Comparison of ENCODE assay signal across 23 cellular contexts in the genomic region with DNA sequence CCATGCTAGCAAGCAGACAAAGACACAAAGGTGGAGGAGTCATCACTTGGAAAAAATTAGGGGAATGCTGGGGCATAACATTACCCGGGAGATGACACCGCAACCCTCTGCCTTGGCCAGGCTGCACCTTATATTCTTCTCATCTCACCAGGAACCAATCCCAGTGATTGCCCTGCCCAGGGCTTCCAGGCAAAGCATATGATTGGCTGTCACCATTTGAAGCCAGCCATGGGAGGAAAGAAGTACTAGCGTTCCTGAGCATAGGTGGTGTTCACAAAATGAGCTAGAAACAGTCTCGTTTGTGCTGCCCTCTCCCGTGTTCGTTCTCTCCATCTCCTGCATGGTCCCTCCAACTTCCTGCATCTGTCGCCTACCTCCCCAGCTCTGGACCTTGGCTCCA. TPM values are rescaled to one million over a fixed set of nuclear protein-coding genes. Genes with fewer than 3 reads are reported as not detected.
A peak's percentile ranks its signal among the peaks of the same experiment; 100 is the strongest.
DNase-seq lines count a peak whose midpoint lies in the region; ATAC-seq, FAIRE-seq and TF ChIP-seq lines count a peak whose summit lies in the region.
"Had no signal": no experiment of that assay in that cellular context is flagged by ENCODE, and none has a peak within 500 bp of the region (broad histone marks: within the 10 kb centered on the region; RNA-seq: fewer than 3 reads in every experiment).

No MANE protein-coding gene starts in this region.

- H3K27me3 ChIP-seq in HepG2 (ENCODE audit: control insufficient read depth in 1 of 2, insufficient read depth in 2 of 2, low read length in 2 of 2) = peaks cover 4 to 8% of the 10 kb centered on the region in 2 experiments; a peak in 2 of 5 replicates
- H3K27me3 ChIP-seq in right lobe of liver = no peaks in the 10 kb centered on the region
- peaks cover 0 to 2% of the 10 kb centered on the region in 2 donors for H3K27me3 ChIP-seq in small intestine (ENCODE audit: control insufficient read depth in 2 of 2, insufficient read depth in 2 of 2, low read length in 2 of 2)
- H3K27me3 ChIP-seq: BLaER1 had no signal

- ATAC-seq in HepG2 = peak; percentile 8; the same call in 1 of the 3 replicates
- no peak for ATAC-seq in right lobe of liver
- peak; percentile 14; the same call in 1 of the 2 replicates for ATAC-seq in WTC11
- no peak for ATAC-seq in natural killer cell treated with Interleukin-12 subunit alpha and Interleukin-12 subunit beta and Interleukin-15 and Interleukin-18, amount 100 ng/mL, for 72 hours

- no peak overlapping the region for H3K4me3 Mint-ChIP-seq in WTC11
- no peak overlapping the region for H3K4me3 Mint-ChIP-seq in natural killer cell treated with Interleukin-12 subunit alpha and Interleukin-12 subunit beta and Interleukin-15 and Interleukin-18, amount 100 ng/mL, for 72 hours
- H3K4me3 Mint-ChIP-seq: CD4-positive, alpha-beta memory T cell; HFFc6 had no signal

- H3K79me2 ChIP-seq in HepG2 (ENCODE audit: insufficient read depth, low read length) = no peaks in the 10 kb centered on the region

- 19% methylated on average over 7 of the region's 7 CpGs for WGBS in HepG2 (ENCODE audit: low lambda C conversion rate)
- WGBS in right lobe of liver (ENCODE audit: insufficient coverage, low coverage, low lambda C conversion rate, missing lambda C conversion rate) = 70% methylated on average over 4 of the region's 7 CpGs
- 57 to 83% (median 73%) methylated on average over 7 of the region's 7 CpGs for WGBS in small intestine, 3 donors

- H3K9me3 ChIP-seq in HepG2 (ENCODE audit: low read length) = no peaks in the 10 kb centered on the region
- no peaks in the 10 kb centered on the region for H3K9me3 ChIP-seq in right lobe of liver
- no peaks in the 10 kb centered on the region for H3K9me3 ChIP-seq in small intestine (ENCODE audit: control insufficient read depth, low read depth)
- H3K9me3 ChIP-seq: BLaER1 had no signal

- 0 out of 2 replicates have a peak overlapping the region, but pooled peaks have one; percentile 2 for H3K4me2 ChIP-seq in HepG2 (ENCODE audit: low read depth, low read length)
- H3K4me2 ChIP-seq: BLaER1 had no signal

- no peaks in the 10 kb centered on the region for H4K20me1 ChIP-seq in HepG2 (ENCODE audit: insufficient read depth, low read length)
- H4K20me1 ChIP-seq: BLaER1 had no signal

- H3K27me3 Mint-ChIP-seq in WTC11 (ENCODE audit: low read depth) = peaks cover 12% of the 10 kb centered on the region
- H3K27me3 Mint-ChIP-seq in natural killer cell treated with Interleukin-12 subunit alpha and Interleukin-12 subunit beta and Interleukin-15 and Interleukin-18, amount 100 ng/mL, for 72 hours = peaks cover 7 to 11% of the 10 kb centered on the region in 2 donors

- TF ChIP-seq EP300 in HepG2 (IDR thresholded peaks at IDR 0.05; ENCODE audit: low read depth in 2 of 2, low read length in 2 of 2) (no peak), HepG2 (CRISPR knock-in tag; IDR thresholded peaks at IDR 0.05; ENCODE audit: borderline replicate concordance) (no peak)

- no peak overlapping the region for H2AFZ ChIP-seq in HepG2 (ENCODE audit: low read length)
- H2AFZ ChIP-seq: GM23248 had no signal

- intact Hi-C loops in HepG2 (cut with micrococcal nuclease; ENCODE audit: unreplicated experiment) = no loop called here
- intact Hi-C loops in right lobe of liver (cut with DNase I) = loop anchor here in 1 of 2 donors (10.0 kb wide), 1 partner anchor 50 kb away; no protein-coding TSS in a partner anchor

- peaks cover 13% of the 10 kb centered on the region for H3K4me1 Mint-ChIP-seq in WTC11
- no peaks in the 10 kb centered on the region for H3K4me1 Mint-ChIP-seq in natural killer cell treated with Interleukin-12 subunit alpha and Interleukin-12 subunit beta and Interleukin-15 and Interleukin-18, amount 100 ng/mL, for 72 hours (ENCODE audit: low read depth in 2 of 2)
- H3K4me1 Mint-ChIP-seq: CD14-positive monocyte; CD4-positive, alpha-beta memory T cell had no signal

- H3K27ac Mint-ChIP-seq in WTC11 = no peak overlapping the region
- H3K27ac Mint-ChIP-seq in natural killer cell treated with Interleukin-12 subunit alpha and Interleukin-12 subunit beta and Interleukin-15 and Interleukin-18, amount 100 ng/mL, for 72 hours = no peak overlapping the region
- H3K27ac Mint-ChIP-seq: CD4-positive, alpha-beta memory T cell; HFFc6 had no signal

- H3K4me1 ChIP-seq in HepG2 (ENCODE audit: insufficient read depth, low read length) (peaks cover 28% of the 10 kb centered on the region), right lobe of liver (no peaks in the 10 kb centered on the region), small intestine (ENCODE audit: control insufficient read depth in 2 of 2, insufficient read depth in 1 of 2, low read depth in 1 of 2, low read length in 1 of 2) (no peaks in the 10 kb centered on the region)

- TF ChIP-seq CTCF in HepG2 (CRISPR knock-in tag; IDR thresholded peaks at IDR 0.05) = no peak
- no peak for TF ChIP-seq CTCF in right lobe of liver (IDR thresholded peaks at IDR 0.05)
- TF ChIP-seq CTCF in WTC11 (IDR thresholded peaks at IDR 0.05) = no peak
- no peak for TF ChIP-seq CTCF in epithelial cell of esophagus (IDR thresholded peaks at IDR 0.05; ENCODE audit: insufficient read depth, low read depth, low read length, missing control alignments)

- TF ChIP-seq POLR2A in HepG2 (IDR thresholded peaks at IDR 0.05; ENCODE audit: insufficient read depth in 1 of 2, low read depth in 2 of 2, low read length in 2 of 2) (no peak), right lobe of liver (IDR thresholded peaks at IDR 0.05) (no peak)

- H3K27ac ChIP-seq in HepG2 (ENCODE audit: extremely low read length, insufficient read depth, low read length) (no peak overlapping the region), right lobe of liver (no peak overlapping the region), small intestine (ENCODE audit: low read depth in 1 of 2, low read length in 1 of 2) (no peak overlapping the region)
- H3K27ac ChIP-seq: BLaER1, GM23248 had no signal

- H3K36me3 Mint-ChIP-seq in WTC11 = peaks cover 15% of the 10 kb centered on the region
- no peaks in the 10 kb centered on the region for H3K36me3 Mint-ChIP-seq in natural killer cell treated with Interleukin-12 subunit alpha and Interleukin-12 subunit beta and Interleukin-15 and Interleukin-18, amount 100 ng/mL, for 72 hours
- H3K36me3 Mint-ChIP-seq: CD14-positive monocyte; CD4-positive, alpha-beta memory T cell had no signal

- H3K9me3 Mint-ChIP-seq in WTC11 = peaks cover 21% of the 10 kb centered on the region
- no peaks in the 10 kb centered on the region for H3K9me3 Mint-ChIP-seq in natural killer cell treated with Interleukin-12 subunit alpha and Interleukin-12 subunit beta and Interleukin-15 and Interleukin-18, amount 100 ng/mL, for 72 hours
- H3K9me3 Mint-ChIP-seq: CD14-positive monocyte; CD4-positive, alpha-beta memory T cell; HFFc6 had no signal

- CTCF ChIA-PET in HepG2 (lab: Yijun Ruan, JAX; ENCODE audit: low intra/inter-chr PET ratio, low total read pairs) = no interaction called here
- CTCF ChIA-PET in WTC11 (lab: Charles Lee) = interaction anchor here (1.1 to 1.2 kb wide), 2 partner anchors 29 to 82 kb away, joined by 3 read pairs; partner anchors contain the start of gene TEKT5

- no peak for TF ChIP-seq RAD21 in HepG2 (CRISPR knock-in tag; IDR thresholded peaks at IDR 0.05)

- no TSS peak for BruUV-seq in HepG2 (replicated peaks; lab: Mats Ljungman, UMichigan)

- H3K36me3 ChIP-seq in HepG2 (replicated peaks in 1 of 2; ENCODE audit: control insufficient read depth in 1 of 2, insufficient read depth in 2 of 2, low read length in 2 of 2) (no peaks in the 10 kb centered on the region), right lobe of liver (no peaks in the 10 kb centered on the region), small intestine (ENCODE audit: control insufficient read depth in 2 of 2, insufficient read depth in 2 of 2, low read length in 2 of 2) (no peaks in the 10 kb centered on the region)
- H3K36me3 ChIP-seq: BLaER1 had no signal

- DNase-seq in HepG2 (ENCODE audit: low spot score) (no peak), right lobe of liver (no peak), WTC11 (ENCODE audit: low spot score) (no peak), epithelial cell of esophagus (ENCODE audit: low read depth) (peak; percentile 9), cerebellum (ENCODE audit: low spot score) (no peak), small intestine (no peak)
- DNase-seq in activated CD8-positive, alpha-beta memory T cell treated with anti-CD3 and anti-CD28 coated beads, Interleukin-2, amount 50 U/mL, for 48 hours = no peak
- DNase-seq in natural killer cell treated with Interleukin-12 subunit alpha and Interleukin-12 subunit beta and Interleukin-15 and Interleukin-18, amount 100 ng/mL, for 72 hours (ENCODE audit: low spot score) = no peak
- DNase-seq: 8988T; Calu3; CD4-positive, alpha-beta memory T cell; DND-41; EL; GM23248; HCEC 1CT; HFFc6 had no signal

- FAIRE-seq in HepG2 (lab: Jason Lieb, UNC) (no peak), small intestine (lab: Jason Lieb, UNC) (no peak)
- FAIRE-seq: GM12891, H54, HTR-8/SVneo had no signal

- POLR2A ChIA-PET in HepG2 (lab: Yijun Ruan, JAX) = no interaction called here
- POLR2A ChIA-PET in WTC11 (lab: Charles Lee) = no interaction called here

- H3K9ac ChIP-seq in HepG2 (ENCODE audit: insufficient read depth, low read depth, low read length) = no peak overlapping the region
- H3K9ac ChIP-seq: BLaER1, GM23248 had no signal

- no peak overlapping the region for H3K4me3 ChIP-seq in HepG2 (replicated peaks in 1 of 3; ENCODE audit: insufficient read depth in 1 of 3, low read depth in 2 of 3, low read length in 3 of 3)
- no peak overlapping the region for H3K4me3 ChIP-seq in right lobe of liver
- no peak overlapping the region for H3K4me3 ChIP-seq in epithelial cell of esophagus (ENCODE audit: low read length)
- H3K4me3 ChIP-seq in small intestine (ENCODE audit: low read depth in 1 of 2, low read length in 2 of 2) = no peak overlapping the region
- H3K4me3 ChIP-seq: BLaER1, GM23248 had no signal

- in situ Hi-C loops in HepG2 (cut with HindIII; ENCODE audit: extremely low pct_ligation_motif_present, low pct_unique_long_range_greater_than_20kb) = no loop called here

RNA-seq across cellular contexts. Expression of gene TEKT5, which starts 29.6 kb away (rescaled TPM):
- total RNA-seq in HepG2 (2016; rRNA removed; fragmentation: Illumina TruSeq; extraction: Trizol) (not detected in 2 replicates), right lobe of liver (1 to 10 TPM in 1 of 6 experiments, under 1 TPM in 3, not detected in 2; 0.20 to 1.3 (median 0.69) TPM), WTC11 (2021) (0.60 to 1.1 TPM (median 0.82 TPM) in 3 replicates), cerebellum (not detected)
- total RNA-seq in HepG2 (2016; cell fraction: cytosol; rRNA removed; fragmentation: Illumina TruSeq; extraction: Trizol; ENCODE audit: low read depth) = not detected in 2 replicates
- total RNA-seq in HepG2 (2016; cell fraction: insoluble cytoplasmic fraction; rRNA removed; fragmentation: Illumina TruSeq; extraction: Trizol) = not detected in 2 replicates
- not detected in 2 replicates for total RNA-seq in HepG2 (2016; cell fraction: membrane; rRNA removed; fragmentation: Illumina TruSeq; extraction: Trizol)
- total RNA-seq in HepG2 (2016; cell fraction: nucleus; rRNA removed; fragmentation: Illumina TruSeq; extraction: Trizol) = not detected in 2 replicates
- polyA plus RNA-seq in HepG2 (2011; rRNA removed) (0.16 and 0.25 TPM in 2 replicates), small intestine (under 1 TPM in 1 of 3 donors, not detected in 2; 0.25 TPM)
- polyA plus RNA-seq in HepG2 (2011; cell fraction: cytosol; rRNA removed) = 0.08 TPM in 1 of 2 replicates, not detected in the other
- 0.12 and 0.16 TPM in 2 replicates for polyA plus RNA-seq in HepG2 (2011; cell fraction: nucleus; rRNA removed)
- polyA plus RNA-seq in HepG2 (2012) = 0.39 and 0.84 TPM in 2 replicates
- polyA plus RNA-seq in HepG2 (2016; cell fraction: cytosol; fragmentation: Illumina TruSeq; extraction: Trizol; ENCODE audit: low read depth) = not detected in 2 replicates
- polyA plus RNA-seq in HepG2 (2016; cell fraction: insoluble cytoplasmic fraction; fragmentation: Illumina TruSeq; extraction: Trizol; ENCODE audit: low read depth) = not detected in 2 replicates
- polyA plus RNA-seq in HepG2 (2016; cell fraction: membrane; fragmentation: Illumina TruSeq; extraction: Trizol; ENCODE audit: low read depth) = not detected in 2 replicates
- polyA plus RNA-seq in HepG2 (2016; cell fraction: nucleus; fragmentation: Illumina TruSeq; extraction: Trizol; ENCODE audit: insufficient read depth, low read depth) = not detected in 2 replicates
- not detected in 2 replicates for polyA minus RNA-seq in HepG2 (2011; rRNA and poly(A)+ RNA removed; ENCODE audit: low replicate concordance)
- polyA minus RNA-seq in HepG2 (2011; cell fraction: cytosol; rRNA and poly(A)+ RNA removed) = not detected in 2 replicates
- 0.64 and 1.2 TPM in 2 replicates for polyA minus RNA-seq in HepG2 (2011; cell fraction: nucleus; rRNA and poly(A)+ RNA removed)
- under 1 TPM in 1 of 2 donors, not detected in 1; 0.28 TPM for total RNA-seq in natural killer cell treated with Interleukin-12 subunit alpha and Interleukin-12 subunit beta and Interleukin-15 and Interleukin-18, amount 100 ng/mL, for 72 hours
- total RNA-seq: A673; Calu3; CD4-positive, alpha-beta memory T cell; G401; GM23248; HFFc6 had no signal
- polyA plus RNA-seq: CD14-positive monocyte; CD4-positive, alpha-beta memory T cell; GM23248 had no signal

Comparison
In these comparisons a context has a peak if more than half of its experiments do, and no peak if none do; other contexts are left out.
1. ATAC-seq: peak in HepG2 (single experiment) and WTC11 (single experiment); none in right lobe of liver (0 of 4) and natural killer cell treated with Interleukin-12 subunit alpha and Interleukin-12 subunit beta and Interleukin-15 and Interleukin-18, amount 100 ng/mL, for 72 hours (0 of 2).
2. Of the 50 proteins assayed by ChIP-seq in both HepG2 and WTC11: peak only in HepG2: NFYB; only in WTC11: none; in both: none; in neither: 49.